In genomic region chr18:7615840-7616239, GRCh38 we compare ENCODE assay signal across 16 cellular contexts. TPM values are rescaled to one million over a fixed set of nuclear protein-coding genes. Genes with fewer than 3 reads are reported as not detected.
A peak's percentile ranks its signal among the peaks of the same experiment; 100 is the strongest.
DNase-seq lines count a peak whose midpoint lies in the region; ATAC-seq and TF ChIP-seq lines count a peak whose summit lies in the region.
"Had no signal": no experiment of that assay in that cellular context is flagged by ENCODE, and none has a peak within 500 bp of the region (broad histone marks: within the 10 kb centered on the region; RNA-seq: fewer than 3 reads in every experiment).

No MANE protein-coding gene starts in this region.

- H2AFZ ChIP-seq in mesenchymal stem cell (ENCODE audit: low read depth, low read length), result no peak overlapping the region

- no peaks in the 10 kb centered on the region for H3K27me3 ChIP-seq in heart right ventricle
- no peaks in the 10 kb centered on the region for H3K27me3 ChIP-seq in SJSA1 (replicated peaks)
- no peaks in the 10 kb centered on the region for H3K27me3 ChIP-seq in mesenchymal stem cell (ENCODE audit: control insufficient read depth in 1 of 2, insufficient read depth in 1 of 2, low read length in 2 of 2)
- no peaks in the 10 kb centered on the region for H3K27me3 ChIP-seq in sigmoid colon
- H3K27me3 ChIP-seq: BLaER1 had no signal

- H4K8ac ChIP-seq in mesenchymal stem cell (ENCODE audit: low read length), result no peak overlapping the region

- intact Hi-C loops in heart right ventricle (cut with DNase I) (loop anchor here in 2 of 10 donors (5.0 kb wide), 2 partner anchors 41 to 126 kb away; no protein-coding TSS in a partner anchor), Right ventricle myocardium superior (cut with DNase I) (no loop called here), sigmoid colon (cut with DNase I) (loop anchor here (5.0 kb wide), 1 partner anchor 49 kb away; the partner anchor contains the start of gene PTPRM)

- H2BK120ac ChIP-seq in mesenchymal stem cell (ENCODE audit: low read depth, low read length), result no peak overlapping the region

- no peaks in the 10 kb centered on the region for H3K9me3 ChIP-seq in heart right ventricle
- no peaks in the 10 kb centered on the region for H3K9me3 ChIP-seq in SJSA1 (replicated peaks)
- H3K9me3 ChIP-seq in mesenchymal stem cell (ENCODE audit: control insufficient read depth, low read length), result no peaks in the 10 kb centered on the region
- H3K9me3 ChIP-seq in sigmoid colon, result no peaks in the 10 kb centered on the region
- H3K9me3 ChIP-seq: BLaER1 had no signal

- H2AK5ac ChIP-seq in mesenchymal stem cell (ENCODE audit: low read length, severe bottlenecking), result peak overlapping the region; percentile 38

- TF ChIP-seq POLR2A in sigmoid colon (IDR thresholded peaks at IDR 0.05), result no peak

- H3K9ac ChIP-seq in mesenchymal stem cell (ENCODE audit: low read length), result no peak overlapping the region
- H3K9ac ChIP-seq: BLaER1 had no signal

- DNase-seq in heart right ventricle (no peak), Right ventricle myocardium superior (no peak), SJSA1 (ENCODE audit: low read depth in 1 of 2, low spot score in 2 of 2) (no peak), mesenchymal stem cell (no peak), sigmoid colon (no peak), NCI-H187 treated with DMSO at 0.1 percent for 48 hours (lab: John Stamatoyannopoulos, UW) (no peak), left lobe of liver (ENCODE audit: low spot score) (no peak)
- DNase-seq: 8988T; AML-193; CD8-positive, alpha-beta memory T cell; DMS53; GF-D8; HCEC 1CT; HFFc6 had no signal

- TF ChIP-seq CTCF in heart right ventricle (IDR thresholded peaks at IDR 0.05) (no peak), sigmoid colon (IDR thresholded peaks at IDR 0.05) (no peak)

- 72 to 83% methylated on average over 9 of the region's 9 CpGs for WGBS in heart right ventricle, 2 donors
- over 99% methylated on average over 9 of the region's 9 CpGs for whole genome bisulfite sequencing in mesenchymal stem cell
- WGBS in sigmoid colon, 2 donors, result 93 to 95% methylated on average over 9 of the region's 9 CpGs

- H3K4ac ChIP-seq in mesenchymal stem cell (ENCODE audit: low read depth in 1 of 2, low read length in 2 of 2), result no peak overlapping the region

- H2BK15ac ChIP-seq in mesenchymal stem cell (ENCODE audit: low read depth, poor library complexity, severe bottlenecking), result no peak overlapping the region

- no peak overlapping the region for H3K23ac ChIP-seq in mesenchymal stem cell (ENCODE audit: low read length in 2 of 2)

- H2BK12ac ChIP-seq in mesenchymal stem cell (ENCODE audit: low read length in 2 of 2), result no peak overlapping the region

- no peak overlapping the region for H3K4me3 ChIP-seq in heart right ventricle
- H3K4me3 ChIP-seq in SJSA1, result no peak overlapping the region
- H3K4me3 ChIP-seq in mesenchymal stem cell (ENCODE audit: insufficient read depth in 1 of 2, low read depth in 1 of 2, low read length in 2 of 2), result no peak overlapping the region
- H3K4me3 ChIP-seq in sigmoid colon, result no peak overlapping the region
- H3K4me3 ChIP-seq: BLaER1 had no signal

- H2BK5ac ChIP-seq in mesenchymal stem cell (ENCODE audit: low read depth, low read length, poor library complexity, severe bottlenecking), result no peak overlapping the region

- H3K4me2 ChIP-seq in mesenchymal stem cell (ENCODE audit: low read length, poor library complexity, severe bottlenecking), result no peak overlapping the region
- H3K4me2 ChIP-seq: BLaER1 had no signal

- H3K36me3 ChIP-seq in heart right ventricle (no peaks in the 10 kb centered on the region), SJSA1 (no peaks in the 10 kb centered on the region), mesenchymal stem cell (ENCODE audit: control insufficient read depth in 1 of 2, insufficient read depth in 2 of 2, low read depth in 1 of 2, low read length in 2 of 2) (no peaks in the 10 kb centered on the region), sigmoid colon (no peaks in the 10 kb centered on the region)
- H3K36me3 ChIP-seq: BLaER1 had no signal

- peaks cover 16 to 98% (median 85%) of the 10 kb centered on the region in 9 donors for H3K4me1 ChIP-seq in heart right ventricle
- peaks cover 37% of the 10 kb centered on the region for H3K4me1 ChIP-seq in SJSA1 (replicated peaks)
- peaks cover 20% of the 10 kb centered on the region for H3K4me1 ChIP-seq in mesenchymal stem cell (ENCODE audit: control insufficient read depth, insufficient read depth, low read depth, low read length)
- H3K4me1 ChIP-seq in sigmoid colon, result peaks cover 0 to 51% (median 43%) of the 10 kb centered on the region in 4 donors
- H3K4me1 ChIP-seq: BLaER1 had no signal

- ATAC-seq in heart right ventricle (peak in 6 of 8 donors; percentile 13 to 30 (median 24)), Right ventricle myocardium superior (ENCODE audit: poor library complexity) (no peak), left lobe of liver (no peak)

- peak overlapping the region in 7 of 10 donors; percentile 7 to 72 (median 67) for H3K27ac ChIP-seq in heart right ventricle
- H3K27ac ChIP-seq in SJSA1, result peak overlapping the region; percentile 86; the same call in 1 of the 2 replicates
- no peak overlapping the region for H3K27ac ChIP-seq in mesenchymal stem cell (ENCODE audit: low read length, poor library complexity, severe bottlenecking)
- H3K27ac ChIP-seq in sigmoid colon, result peak overlapping the region in 3 of 4 donors; percentile 57 to 76 (median 72)
- H3K27ac ChIP-seq: BLaER1, HL-60 had no signal

- H3K14ac ChIP-seq in mesenchymal stem cell (ENCODE audit: low read length in 2 of 2), result no peak overlapping the region

- no peaks in the 10 kb centered on the region for H3K79me1 ChIP-seq in mesenchymal stem cell (replicated peaks; ENCODE audit: low read length, poor library complexity, severe bottlenecking)

- H3K18ac ChIP-seq in mesenchymal stem cell (ENCODE audit: low read depth in 1 of 2, low read length in 2 of 2), result no peak overlapping the region

- no peak overlapping the region for H4K91ac ChIP-seq in mesenchymal stem cell (ENCODE audit: low read length)

- no peak for TF ChIP-seq EP300 in sigmoid colon (IDR thresholded peaks at IDR 0.05)

RNA-seq across cellular contexts. Expression of gene PTPRM, which starts 48.7 kb away (rescaled TPM):
- total RNA-seq in heart right ventricle (100 to 1,000 TPM; 104 to 170 (median 145) TPM), Right ventricle myocardium superior (101 TPM), sigmoid colon (100 to 1,000 TPM in 1 of 4 donors, 10 to 100 TPM in 3; 62.8 to 151 (median 73.4) TPM), left lobe of liver (34.7 TPM)
- polyA plus RNA-seq in heart right ventricle (100 to 1,000 TPM in 1 of 2 donors, 10 to 100 TPM in 1; 81.7 to 118 TPM), sigmoid colon (10 to 100 TPM in 1 of 3 donors, 1 to 10 TPM in 2; 3.9 to 18.0 (median 4.8) TPM)
- total RNA-seq in SJSA1 (2014; rRNA removed; shearing (Covaris generic)), result 33.1 and 68.3 TPM in 2 replicates
- 57.5 TPM for polyA plus RNA-seq in mesenchymal stem cell (2013, experiment 1 of 2)
- polyA plus RNA-seq in mesenchymal stem cell (2013, experiment 2 of 2), result 57.1 TPM

Comparison
In these comparisons a context has a peak if more than half of its experiments do, and no peak if none do; other contexts are left out.
1. ATAC-seq: peak in heart right ventricle (6 of 8); none in Right ventricle myocardium superior (single experiment) and left lobe of liver (single experiment).